ENCODE assay signal across 8 cellular contexts in the genomic region with DNA sequence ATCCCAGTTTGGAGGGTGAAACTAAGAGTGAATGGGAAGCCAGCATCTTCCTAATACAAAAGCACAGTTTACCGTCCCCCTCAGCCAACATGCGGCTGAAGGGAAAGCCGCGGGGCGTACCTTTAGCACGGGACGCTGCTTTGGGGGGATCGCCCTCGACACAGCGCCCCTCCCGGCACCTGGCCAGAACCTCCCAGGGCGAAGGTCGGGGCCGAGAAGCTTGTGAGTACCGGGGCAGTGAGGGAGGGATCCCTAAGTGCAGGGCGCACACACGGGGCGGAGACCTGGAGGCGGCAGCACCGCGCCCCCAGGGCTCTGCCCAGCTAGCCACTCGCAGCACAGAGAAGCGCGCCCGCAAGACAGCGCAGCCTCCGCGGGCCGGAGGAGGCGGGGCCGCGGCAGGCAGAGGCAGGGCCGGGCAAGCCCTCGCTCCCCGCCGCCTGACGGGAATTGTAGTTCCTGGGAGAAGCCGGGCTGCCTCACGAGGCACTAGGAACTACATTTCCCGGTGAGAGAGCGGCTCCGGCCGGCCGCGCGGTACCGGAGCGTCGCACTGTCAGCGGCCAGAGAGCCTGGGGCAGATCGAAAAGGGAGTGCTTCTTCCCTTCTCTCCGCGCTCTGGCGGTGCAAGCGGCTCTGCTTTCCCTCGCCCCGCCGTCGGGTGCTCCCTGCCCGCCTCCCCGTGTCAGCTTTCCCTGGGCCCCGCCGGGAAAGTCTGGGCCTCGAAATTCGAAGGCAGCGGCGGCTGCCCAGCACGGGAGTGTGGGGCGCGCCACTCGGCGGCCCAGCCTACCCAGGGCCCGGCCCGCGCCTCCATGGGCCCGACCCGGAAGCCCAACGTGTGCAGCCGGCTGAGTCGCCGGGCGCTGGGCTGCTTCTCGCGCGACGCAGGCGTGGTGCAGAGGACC. TPM values are rescaled to one million over a fixed set of nuclear protein-coding genes. Genes with fewer than 3 reads are reported as not detected.
DNase-seq lines count a peak whose midpoint lies in the region; ATAC-seq and TF ChIP-seq lines count a peak whose summit lies in the region.

A gene with protein sequence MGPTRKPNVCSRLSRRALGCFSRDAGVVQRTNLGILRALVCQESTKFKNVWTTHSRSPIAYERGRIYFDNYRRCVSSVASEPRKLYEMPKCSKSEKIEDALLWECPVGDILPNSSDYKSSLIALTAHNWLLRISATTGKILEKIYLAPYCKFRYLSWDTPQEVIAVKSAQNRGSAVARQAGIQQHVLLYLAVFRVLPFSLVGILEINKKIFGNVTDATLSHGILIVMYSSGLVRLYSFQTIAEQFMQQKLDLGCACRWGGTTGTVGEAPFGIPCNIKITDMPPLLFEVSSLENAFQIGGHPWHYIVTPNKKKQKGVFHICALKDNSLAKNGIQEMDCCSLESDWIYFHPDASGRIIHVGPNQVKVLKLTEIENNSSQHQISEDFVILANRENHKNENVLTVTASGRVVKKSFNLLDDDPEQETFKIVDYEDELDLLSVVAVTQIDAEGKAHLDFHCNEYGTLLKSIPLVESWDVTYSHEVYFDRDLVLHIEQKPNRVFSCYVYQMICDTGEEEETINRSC (plus strand): TSS at position 464 of the 908 bp plus-strand sequence. CDS start 352 bp downstream, at position 816.
A gene with protein sequence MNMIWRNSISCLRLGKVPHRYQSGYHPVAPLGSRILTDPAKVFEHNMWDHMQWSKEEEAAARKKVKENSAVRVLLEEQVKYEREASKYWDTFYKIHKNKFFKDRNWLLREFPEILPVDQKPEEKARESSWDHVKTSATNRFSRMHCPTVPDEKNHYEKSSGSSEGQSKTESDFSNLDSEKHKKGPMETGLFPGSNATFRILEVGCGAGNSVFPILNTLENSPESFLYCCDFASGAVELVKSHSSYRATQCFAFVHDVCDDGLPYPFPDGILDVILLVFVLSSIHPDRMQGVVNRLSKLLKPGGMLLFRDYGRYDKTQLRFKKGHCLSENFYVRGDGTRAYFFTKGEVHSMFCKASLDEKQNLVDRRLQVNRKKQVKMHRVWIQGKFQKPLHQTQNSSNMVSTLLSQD (minus strand): TSS at position 228 of the 908 bp plus-strand sequence. CDS start 41,805 bp downstream, outside the sequence.

- WGBS in thymus: under 1% methylated on average over 87 of the region's 87 CpGs

- no peaks in the 10 kb centered on the region for H3K27me3 Mint-ChIP-seq in activated naive CD8-positive, alpha-beta T cell
- H3K27me3 Mint-ChIP-seq in glutamatergic neuron (ENCODE audit: unreplicated experiment) (peaks cover 2% of the 10 kb centered on the region), osteocyte (ENCODE audit: unreplicated experiment) (no peaks in the 10 kb centered on the region)

- ATAC-seq in HG02588 (IDR thresholded peaks at IDR 0.05; ENCODE audit: unreplicated experiment): peak; percentile 92

- H3K9me3 ChIP-seq in thymus (ENCODE audit: control insufficient read depth): no peaks in the 10 kb centered on the region

- peak; percentile 57 for TF ChIP-seq CTCF in glutamatergic neuron (IDR thresholded peaks at IDR 0.05; ENCODE audit: partially characterized antibody, unreplicated experiment)
- TF ChIP-seq CTCF in osteocyte (IDR thresholded peaks at IDR 0.05): peak; percentile 40

- peak; percentile 79 for TF ChIP-seq POLR2A in GM10847 (IDR thresholded peaks at IDR 0.05; ENCODE audit: extremely low read depth, insufficient read length)

- DNase-seq in NCI-H1048 (lab: John Stamatoyannopoulos, UW) (peak; percentile 82), SKM-1 (lab: John Stamatoyannopoulos, UW; ENCODE audit: unreplicated experiment) (peak; percentile 77), glutamatergic neuron (peak; percentile 96), osteocyte (ENCODE audit: extremely low spot score, unreplicated experiment) (peak; percentile 98)

- no peaks in the 10 kb centered on the region for H3K4me1 ChIP-seq in thymus (ENCODE audit: control insufficient read depth, insufficient read depth, low read length)

- no peaks in the 10 kb centered on the region for H3K27me3 ChIP-seq in thymus (ENCODE audit: control insufficient read depth, insufficient read depth)

- H3K4me1 Mint-ChIP-seq in activated naive CD8-positive, alpha-beta T cell (ENCODE audit: low read depth): peaks cover 52% of the 10 kb centered on the region
- H3K4me1 Mint-ChIP-seq in glutamatergic neuron (ENCODE audit: low read depth, unreplicated experiment) (peaks cover 13% of the 10 kb centered on the region), osteocyte (ENCODE audit: unreplicated experiment) (peaks cover 30% of the 10 kb centered on the region)

- peak within 1 kb of the TSS; percentile 99 for H3K27ac Mint-ChIP-seq in activated naive CD8-positive, alpha-beta T cell
- H3K27ac Mint-ChIP-seq in glutamatergic neuron (ENCODE audit: unreplicated experiment): peak within 1 kb of the TSS; percentile 85
- peak within 1 kb of the TSS; percentile 92 for H3K27ac Mint-ChIP-seq in osteocyte (ENCODE audit: unreplicated experiment)

- peak within 1 kb of the TSS; percentile 79 for H3K4me3 ChIP-seq in thymus (ENCODE audit: low read length)

- no peaks in the 10 kb centered on the region for H3K9me3 Mint-ChIP-seq in activated naive CD8-positive, alpha-beta T cell (ENCODE audit: low read depth)
- H3K9me3 Mint-ChIP-seq in glutamatergic neuron (ENCODE audit: unreplicated experiment) (peaks cover 4% of the 10 kb centered on the region), osteocyte (ENCODE audit: unreplicated experiment) (peaks cover 4% of the 10 kb centered on the region)

- H3K36me3 ChIP-seq in thymus (ENCODE audit: control insufficient read depth, insufficient read depth): peaks cover 3% of the 10 kb centered on the region

- peak within 1 kb of the TSS; percentile 96 for H3K27ac ChIP-seq in thymus (ENCODE audit: low read depth)

- H3K36me3 Mint-ChIP-seq in activated naive CD8-positive, alpha-beta T cell: peaks cover 23% of the 10 kb centered on the region
- H3K36me3 Mint-ChIP-seq in glutamatergic neuron (ENCODE audit: unreplicated experiment) (no peaks in the 10 kb centered on the region), osteocyte (ENCODE audit: unreplicated experiment) (peaks cover 31% of the 10 kb centered on the region)

- peak within 1 kb of the TSS; percentile 98 for H3K4me3 Mint-ChIP-seq in activated naive CD8-positive, alpha-beta T cell
- H3K4me3 Mint-ChIP-seq in glutamatergic neuron (ENCODE audit: unreplicated experiment) (peak within 1 kb of the TSS; percentile 95), osteocyte (ENCODE audit: unreplicated experiment) (peak within 1 kb of the TSS; percentile 87)

RNA-seq across cellular contexts. Expression of the first gene that starts in this region (rescaled TPM):
- total RNA-seq in glutamatergic neuron (ENCODE audit: unreplicated experiment) (17.0 TPM), osteocyte (19.2 and 21.9 TPM in 2 replicates)
- polyA plus RNA-seq in thymus: 7.9 TPM

RNA-seq across cellular contexts. Expression of the second gene that starts in this region (rescaled TPM):
- total RNA-seq in glutamatergic neuron (ENCODE audit: unreplicated experiment): 10.9 TPM
- 21.7 and 27.1 TPM in 2 replicates for total RNA-seq in osteocyte
- 12.1 TPM for polyA plus RNA-seq in thymus

Comparison
In these comparisons a context has a peak if more than half of its experiments do, and no peak if none do; other contexts are left out.
1. Peak in every context shown above with its lines: DNase-seq, ATAC-seq, H3K4me3 ChIP-seq and H3K27ac ChIP-seq.